ENCODE assay signal across 8 cellular contexts in the genomic region with DNA sequence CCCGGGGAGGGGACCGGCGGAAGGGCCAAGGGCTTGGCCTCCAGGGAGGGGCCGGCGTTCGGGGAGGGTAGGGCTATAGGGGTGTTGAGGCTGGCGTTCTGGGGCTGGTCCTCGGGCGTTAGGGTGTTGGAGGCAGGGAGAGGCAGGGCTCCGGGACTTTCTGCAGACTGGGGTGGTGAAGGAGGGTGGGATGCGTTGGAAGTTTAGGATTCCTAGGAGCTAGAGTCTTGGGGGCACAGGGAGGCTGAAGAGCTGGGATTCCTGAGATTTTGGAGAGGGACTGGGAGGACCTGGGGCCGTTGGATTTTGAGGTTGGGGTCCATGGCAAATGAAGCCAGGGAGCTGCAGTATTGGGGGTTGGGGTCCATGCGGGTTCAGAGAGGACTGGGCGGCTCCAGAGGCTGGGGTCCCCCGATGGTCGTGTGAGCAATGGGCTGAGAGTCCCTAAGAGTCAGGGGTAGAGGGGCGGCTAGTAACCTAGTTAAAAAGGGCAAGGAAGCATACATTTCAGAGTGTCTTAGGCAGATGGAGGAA. TPM values are rescaled to one million over a fixed set of nuclear protein-coding genes. Genes with fewer than 3 reads are reported as not detected.
DNase-seq lines count a peak whose midpoint lies in the region; ATAC-seq lines count a peak whose summit lies in the region.

No MANE protein-coding gene starts in this region.

- H3K4me3 Mint-ChIP-seq in naive thymus-derived CD8-positive, alpha-beta T cell = peak overlapping the region; percentile 86 to 100 (median 92)

- H3K27ac Mint-ChIP-seq in naive thymus-derived CD8-positive, alpha-beta T cell = peak overlapping the region; percentile 46 to 94 (median 86)

- H3K36me3 Mint-ChIP-seq in naive thymus-derived CD8-positive, alpha-beta T cell = peaks cover 0 to 36% (median 2%) of the 10 kb centered on the region in 3 donors

- ATAC-seq in GM18867 (IDR thresholded peaks at IDR 0.05; ENCODE audit: unreplicated experiment) (peak; percentile 29), HG03342 (IDR thresholded peaks at IDR 0.05; ENCODE audit: unreplicated experiment) (no peak)
- no peak for ATAC-seq in naive thymus-derived CD8-positive, alpha-beta T cell

- no peaks in the 10 kb centered on the region for H3K27me3 Mint-ChIP-seq in naive thymus-derived CD8-positive, alpha-beta T cell

- H3K36me3 ChIP-seq in KOPT-K1 (ENCODE audit: insufficient read depth, low read length) = peaks cover 46% of the 10 kb centered on the region

- peak in 1 of 10 donors; percentile 6 for DNase-seq in naive thymus-derived CD8-positive, alpha-beta T cell
- no peak for DNase-seq in activated effector memory CD4-positive, alpha-beta T cell treated with anti-CD3 and anti-CD28 coated beads, Interleukin-2, amount 50 U/mL, for 16 hours
- DNase-seq in NCI-H1417 treated with DMSO at 0.1 percent for 48 hours (lab: John Stamatoyannopoulos, UW) (no peak), medulla oblongata (ENCODE audit: extremely low spot score) (no peak)

- H3K9me3 Mint-ChIP-seq in naive thymus-derived CD8-positive, alpha-beta T cell = no peaks in the 10 kb centered on the region

- POLR2A ChIA-PET in naive thymus-derived CD8-positive, alpha-beta T cell (lab: Charles Lee) = interaction anchor here (1.4 to 2.3 kb wide), 4 partner anchors 23 to 128 kb away, joined by 3 to 20 read pairs (median 8); a partner anchor contains a TSS

- H3K9me3 ChIP-seq in KOPT-K1 (ENCODE audit: insufficient read depth, low read length, poor library complexity, severe bottlenecking) = no peaks in the 10 kb centered on the region

- peaks cover 15 to 37% (median 29%) of the 10 kb centered on the region in 4 donors for H3K4me1 Mint-ChIP-seq in naive thymus-derived CD8-positive, alpha-beta T cell

- H3K27ac ChIP-seq in KOPT-K1 (ENCODE audit: low read depth, low read length, poor library complexity, severe bottlenecking) (peak overlapping the region; percentile 82), cingulate gyrus (ENCODE audit: low read depth, low read length) (peak overlapping the region; percentile 69)

RNA-seq across cellular contexts. Expression of a gene that starts 0.7 kb away (rescaled TPM):
- 100 to 1,000 TPM; 112 to 116 TPM for total RNA-seq in naive thymus-derived CD8-positive, alpha-beta T cell
- 10 to 100 TPM; 22.8 to 30.2 (median 28.7) TPM for polyA plus RNA-seq in naive thymus-derived CD8-positive, alpha-beta T cell

RNA-seq across cellular contexts. Expression of a gene that starts 19.7 kb away (rescaled TPM):
- total RNA-seq in naive thymus-derived CD8-positive, alpha-beta T cell = 1 to 10 TPM; 6.9 to 7.6 TPM
- under 1 TPM; 0.17 to 0.19 (median 0.19) TPM for polyA plus RNA-seq in naive thymus-derived CD8-positive, alpha-beta T cell

RNA-seq across cellular contexts. Expression of a gene that starts 23.1 kb away (rescaled TPM):
- total RNA-seq in naive thymus-derived CD8-positive, alpha-beta T cell = 10 to 100 TPM; 38.1 to 45.0 TPM
- 10 to 100 TPM; 12.7 to 29.7 (median 24.9) TPM for polyA plus RNA-seq in naive thymus-derived CD8-positive, alpha-beta T cell

RNA-seq across cellular contexts. Expression of a gene that starts 26.4 kb away (rescaled TPM):
- 10 to 100 TPM; 34.1 to 35.7 TPM for total RNA-seq in naive thymus-derived CD8-positive, alpha-beta T cell
- polyA plus RNA-seq in naive thymus-derived CD8-positive, alpha-beta T cell = 1 to 10 TPM; 2.8 to 6.5 (median 3.0) TPM

RNA-seq across cellular contexts. Expression of a gene that starts 33.4 kb away (rescaled TPM):
- total RNA-seq in naive thymus-derived CD8-positive, alpha-beta T cell = 100 to 1,000 TPM; 352 to 353 TPM
- 100 to 1,000 TPM; 255 to 308 (median 288) TPM for polyA plus RNA-seq in naive thymus-derived CD8-positive, alpha-beta T cell
